9 cellular contexts compared by ENCODE assay signal in the genomic region with DNA sequence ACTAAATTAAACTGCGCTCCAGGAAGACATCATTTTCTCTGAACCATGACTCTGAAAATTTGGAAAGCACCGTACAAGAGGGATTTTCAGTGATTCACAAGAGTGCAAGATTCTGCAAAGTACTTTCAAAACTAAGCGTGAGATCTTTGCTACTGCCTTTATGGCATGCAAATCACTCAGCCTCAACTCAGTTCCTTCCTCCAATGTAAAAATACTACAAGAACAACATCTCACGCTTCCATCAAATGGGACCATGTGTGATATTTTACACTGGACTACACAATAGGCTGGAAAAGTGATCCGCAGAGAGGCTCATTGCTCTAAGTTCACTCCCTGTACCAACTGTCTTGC. TPM values are rescaled to one million over a fixed set of nuclear protein-coding genes. Genes with fewer than 3 reads are reported as not detected.
DNase-seq lines count a peak whose midpoint lies in the region; ATAC-seq and TF ChIP-seq lines count a peak whose summit lies in the region.
"Had no signal": no experiment of that assay in that cellular context is flagged by ENCODE, and none has a peak within 500 bp of the region (broad histone marks: within the 10 kb centered on the region; RNA-seq: fewer than 3 reads in every experiment).

No MANE protein-coding gene starts in this region.

- no peak for TF ChIP-seq EP300 in esophagus muscularis mucosa (IDR thresholded peaks at IDR 0.05)

- DNase-seq in GM12864 (ENCODE audit: low read depth) (peak; percentile 62), HuH-7.5 (ENCODE audit: low spot score) (peak; percentile 14), esophagus muscularis mucosa (ENCODE audit: extremely low spot score) (no peak), spleen (no peak), foreskin melanocyte (no peak), globus pallidus (ENCODE audit: low spot score) (no peak)
- DNase-seq in stimulated activated CD4-positive, alpha-beta T cell treated with anti-CD3 and anti-CD28 coated beads, Interleukin-2, amount 100 ng/mL, for 48 hours = no peak

- H3K36me3 ChIP-seq in esophagus muscularis mucosa (no peaks in the 10 kb centered on the region), spleen (no peaks in the 10 kb centered on the region)

- H3K27me3 ChIP-seq in esophagus muscularis mucosa = no peaks in the 10 kb centered on the region
- peaks cover 0 to 14% (median 0%) of the 10 kb centered on the region in 7 donors for H3K27me3 ChIP-seq in spleen (replicated peaks in 1 of 7)

- H3K4me3 ChIP-seq in GM12864 (ENCODE audit: low read depth, low read length) = peak overlapping the region; percentile 98
- peak overlapping the region; percentile 70 to 95 (median 86) for H3K4me3 ChIP-seq in esophagus muscularis mucosa
- H3K4me3 ChIP-seq in spleen = peak overlapping the region; percentile 65 to 94 (median 84)

- WGBS in esophagus muscularis mucosa = 76% methylated on average over 5 of the region's 5 CpGs
- WGBS in spleen, 5 donors = 31 to 40% (median 35%) methylated on average over 5 of the region's 5 CpGs

- peak overlapping the region in 2 of 4 donors; percentile 73 to 83 for H3K27ac ChIP-seq in esophagus muscularis mucosa (replicated peaks in 1 of 4)
- H3K27ac ChIP-seq in spleen = peak overlapping the region; percentile 71 to 93 (median 90)
- H3K27ac ChIP-seq: SK-N-MC had no signal

- ATAC-seq in GM21526 (IDR thresholded peaks at IDR 0.05; ENCODE audit: low FRiP score, unreplicated experiment) = peak; percentile 39

- intact Hi-C loops in esophagus muscularis mucosa (cut with DNase I) = loop anchor here (10.0 kb wide), 1 partner anchor 291 kb away; no protein-coding TSS in a partner anchor
- intact Hi-C loops in spleen (cut with DNase I; ENCODE audit: low total_unique reads) = no loop called here

- TF ChIP-seq POLR2A in esophagus muscularis mucosa (IDR thresholded peaks at IDR 0.05; ENCODE audit: low read depth) = no peak
- TF ChIP-seq POLR2A in spleen (IDR thresholded peaks at IDR 0.05) = no peak

- TF ChIP-seq CTCF in GM12864 (IDR thresholded peaks at IDR 0.05; ENCODE audit: low read depth, low read length, missing control alignments) (no peak), esophagus muscularis mucosa (IDR thresholded peaks at IDR 0.05) (no peak), spleen (IDR thresholded peaks at IDR 0.05 in 8 of 11, conservative IDR thresholded peaks at IDR 0.05 in 3 of 11) (no peak)

- H3K9me3 ChIP-seq in esophagus muscularis mucosa (no peaks in the 10 kb centered on the region), spleen (no peaks in the 10 kb centered on the region)

- H3K4me1 ChIP-seq in esophagus muscularis mucosa (peaks cover 5 to 24% (median 16%) of the 10 kb centered on the region in 4 donors), spleen (peaks cover 18 to 52% (median 41%) of the 10 kb centered on the region in 6 donors)

RNA-seq across cellular contexts. Expression of gene IL15, which starts 0.7 kb away (rescaled TPM):
- total RNA-seq in esophagus muscularis mucosa (1 to 10 TPM; 3.0 to 5.0 (median 3.7) TPM), spleen (10 to 100 TPM; 15.9 to 24.2 (median 20.5) TPM)
- polyA plus RNA-seq in spleen = 10 to 100 TPM; 17.6 to 37.0 (median 32.7) TPM

Comparison
In these comparisons a context has a peak if more than half of its experiments do, and no peak if none do; other contexts are left out.
1. DNase-seq: peak in GM12864 (single experiment) and HuH-7.5 (single experiment); none in esophagus muscularis mucosa (single experiment), spleen (single experiment), foreskin melanocyte (single experiment), stimulated activated CD4-positive, alpha-beta T cell treated with anti-CD3 and anti-CD28 coated beads, Interleukin-2, amount 100 ng/mL, for 48 hours (0 of 2) and globus pallidus (single experiment).
2. Peak in every context shown above with its lines, with median percentiles within 50 percentile points of each other: H3K4me3 ChIP-seq.